ENCODE assay signal across 28 cellular contexts in the genomic region with DNA sequence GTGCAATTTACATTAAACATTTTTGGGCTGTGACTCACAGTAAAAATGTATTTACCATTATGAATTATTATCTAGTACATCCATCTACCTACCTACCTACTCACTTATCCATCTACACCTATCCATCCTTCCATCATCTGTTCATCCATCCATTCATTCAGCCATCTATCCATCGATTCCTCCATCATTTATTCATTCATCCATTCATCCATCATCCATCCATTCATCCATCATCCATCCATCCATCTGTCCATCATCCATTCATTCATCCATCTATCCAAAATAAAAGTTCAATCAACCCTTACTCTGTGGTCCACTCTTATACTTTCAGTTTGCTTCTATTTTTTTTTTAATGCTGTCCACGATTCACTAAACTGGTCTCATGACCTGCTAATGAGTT.
"Had no signal": no experiment of that assay in that cellular context is flagged by ENCODE, and none has a peak within 500 bp of the region (broad histone marks: within the 10 kb centered on the region; RNA-seq: fewer than 3 reads in every experiment).

No MANE protein-coding gene starts in this region.

- DNase-seq: naive B cell; natural killer cell; occipital lobe; psoas muscle; right cardiac atrium; right lobe of liver; sigmoid colon; small intestine; stimulated activated CD4-positive, alpha-beta T cell treated with anti-CD3 and anti-CD28 coated beads, Interleukin-15, amount 100 ng/mL, for 24 hours; stimulated activated CD4-positive, alpha-beta T cell treated with anti-CD3 and anti-CD28 coated beads, Interleukin-2, amount 100 ng/mL, for 24 hours; stimulated activated CD4-positive, alpha-beta T cell treated with anti-CD3 and anti-CD28 coated beads, Interleukin-2, amount 100 ng/mL, for 48 hours; stimulated activated CD4-positive, alpha-beta T cell treated with anti-CD3 and anti-CD28 coated beads, Interleukin-4, amount 100 ng/mL, for 24 hours; stimulated activated naive B cell treated with anti-CD40 and anti-IgM and Interleukin-4, amounts not matched to agents 10 μg/mL and 1 μg/mL and 100 μg/mL, for 72 hours; stimulated activated naive CD4-positive, alpha-beta T cell treated with Interleukin-2 at 50 U/mL for 16 hours; stomach; thyroid gland; trophoblast cell; upper lobe of left lung had no signal

- H3K4me3 ChIP-seq: neural progenitor cell, psoas muscle, right lobe of liver, sigmoid colon, stomach, thoracic aorta, thyroid gland, tibial nerve, upper lobe of left lung, vagina had no signal

- H2AFZ ChIP-seq: neural progenitor cell, parathyroid adenoma had no signal

- H3K27ac ChIP-seq: neural progenitor cell, parathyroid adenoma, psoas muscle, right lobe of liver, sigmoid colon, stomach, thoracic aorta, thyroid gland, tibial nerve, upper lobe of left lung, vagina had no signal

- H3K27me3 ChIP-seq: neural progenitor cell, right lobe of liver, sigmoid colon, stomach, thyroid gland, tibial nerve, upper lobe of left lung, vagina had no signal

- H3K36me3 Mint-ChIP-seq: naive B cell; natural killer cell; neural progenitor cell; stimulated activated effector memory CD8-positive, alpha-beta T cell treated with anti-CD3 and anti-CD28 coated beads, Interleukin-12 subunit alpha, Interleukin-12 subunit beta, amount 100 ng/mL, for 72 hours; stimulated activated naive B cell treated with anti-CD40 and anti-IgM and Interleukin-4, amounts not matched to agents 10 μg/mL and 1 μg/mL and 100 μg/mL, for 72 hours had no signal

- H3K9ac ChIP-seq: neural progenitor cell, parathyroid adenoma had no signal

- H3K36me3 ChIP-seq: neural progenitor cell, right lobe of liver, sigmoid colon, stomach, thoracic aorta, thyroid gland, tibial nerve, upper lobe of left lung, vagina had no signal

- H3K27me3 Mint-ChIP-seq: stimulated activated naive CD8-positive, alpha-beta T cell treated with anti-CD3 and anti-CD28 coated beads, Interleukin-15, Interleukin-2, amounts not matched to agents 100 ng/mL and 50 ng/mL, for 24 hours had no signal

- H3K9me3 Mint-ChIP-seq: naive B cell; natural killer cell; nephron; neural progenitor cell; stimulated activated effector memory CD8-positive, alpha-beta T cell treated with anti-CD3 and anti-CD28 coated beads, Interleukin-12 subunit alpha, Interleukin-12 subunit beta, amount 100 ng/mL, for 72 hours; stimulated activated naive B cell treated with anti-CD40 and anti-IgM and Interleukin-4, amounts not matched to agents 10 μg/mL and 1 μg/mL and 100 μg/mL, for 72 hours; stimulated activated naive CD8-positive, alpha-beta T cell treated with anti-CD3 and anti-CD28 coated beads, Interleukin-15, Interleukin-2, amounts not matched to agents 100 ng/mL and 50 ng/mL, for 24 hours had no signal

- H3K4me2 ChIP-seq: neural progenitor cell had no signal

- H3K9me3 ChIP-seq: psoas muscle, right lobe of liver, sigmoid colon, stomach, thoracic aorta, thyroid gland, tibial nerve, upper lobe of left lung, vagina had no signal

- H3K79me2 ChIP-seq: parathyroid adenoma had no signal

- H3K4me3 Mint-ChIP-seq: naive B cell; natural killer cell; nephron; neural progenitor cell; stimulated activated effector memory CD8-positive, alpha-beta T cell treated with anti-CD3 and anti-CD28 coated beads, Interleukin-12 subunit alpha, Interleukin-12 subunit beta, amount 100 ng/mL, for 72 hours; stimulated activated naive B cell treated with anti-CD40 and anti-IgM and Interleukin-4, amounts not matched to agents 10 μg/mL and 1 μg/mL and 100 μg/mL, for 72 hours; stimulated activated naive CD8-positive, alpha-beta T cell treated with anti-CD3 and anti-CD28 coated beads, Interleukin-15, Interleukin-2, amounts not matched to agents 100 ng/mL and 50 ng/mL, for 24 hours had no signal

- H3K27ac Mint-ChIP-seq: naive B cell; natural killer cell; nephron; neural progenitor cell; progenitor cell of endocrine pancreas; stimulated activated effector memory CD8-positive, alpha-beta T cell treated with anti-CD3 and anti-CD28 coated beads, Interleukin-12 subunit alpha, Interleukin-12 subunit beta, amount 100 ng/mL, for 72 hours; stimulated activated naive B cell treated with anti-CD40 and anti-IgM and Interleukin-4, amounts not matched to agents 10 μg/mL and 1 μg/mL and 100 μg/mL, for 72 hours; stimulated activated naive CD8-positive, alpha-beta T cell treated with anti-CD3 and anti-CD28 coated beads, Interleukin-15, Interleukin-2, amounts not matched to agents 100 ng/mL and 50 ng/mL, for 24 hours had no signal

- ATAC-seq: natural killer cell; psoas muscle; right cardiac atrium; stimulated activated effector memory CD8-positive, alpha-beta T cell treated with anti-CD3 and anti-CD28 coated beads, Interleukin-12 subunit alpha, Interleukin-12 subunit beta, amount 100 ng/mL, for 72 hours; stimulated activated naive B cell treated with anti-CD40 and anti-IgM and Interleukin-4, amounts not matched to agents 10 μg/mL and 1 μg/mL and 100 μg/mL, for 72 hours had no signal

- H3K4me1 Mint-ChIP-seq: naive B cell; natural killer cell; stimulated activated effector memory CD8-positive, alpha-beta T cell treated with anti-CD3 and anti-CD28 coated beads, Interleukin-12 subunit alpha, Interleukin-12 subunit beta, amount 100 ng/mL, for 72 hours; stimulated activated naive B cell treated with anti-CD40 and anti-IgM and Interleukin-4, amounts not matched to agents 10 μg/mL and 1 μg/mL and 100 μg/mL, for 72 hours had no signal

- H3K4me1 ChIP-seq: psoas muscle, sigmoid colon, thyroid gland, upper lobe of left lung, vagina had no signal

- FAIRE-seq: small intestine, urothelium cell line had no signal
